ENCODE assay signal across 22 cellular contexts in genomic region chr1:229970714-229971113, GRCh38.
"Had no signal": no experiment of that assay in that cellular context is flagged by ENCODE, and none has a peak within 500 bp of the region (broad histone marks: within the 10 kb centered on the region; RNA-seq: fewer than 3 reads in every experiment).

No MANE protein-coding gene starts in this region.

- H3K4me3 Mint-ChIP-seq: activated B cell treated with CpG ODN at 0.5 μM for 24 hours; activated CD8-positive, alpha-beta memory T cell treated with anti-CD3 and anti-CD28 coated beads, Interleukin-2, amount 10 ng/mL, durations not matched to agents 7 days and 5 days; activated CD8-positive, alpha-beta T cell treated with anti-CD3 and anti-CD28 coated beads for 36 hours; activated naive CD4-positive, alpha-beta T cell treated with anti-CD3 and anti-CD28 coated beads for 36 hours; activated naive CD8-positive, alpha-beta T cell treated with anti-CD3 and anti-CD28 coated beads, Interleukin-2, amount 50 U/mL, for 24 hours; brain; naive B cell; T-helper 17 cell had no signal

- H3K4me3 ChIP-seq: lower lobe of right lung, smooth muscle cell, upper lobe of right lung had no signal

- ATAC-seq: activated CD8-positive, alpha-beta memory T cell treated with anti-CD3 and anti-CD28 coated beads, Interleukin-2, amount 10 ng/mL, durations not matched to agents 7 days and 5 days; activated CD8-positive, alpha-beta T cell treated with anti-CD3 and anti-CD28 coated beads for 36 hours; activated naive CD8-positive, alpha-beta T cell treated with anti-CD3 and anti-CD28 coated beads, Interleukin-2, amount 50 U/mL, for 24 hours; sciatic nerve; T-helper 17 cell had no signal

- H3K4me2 ChIP-seq: smooth muscle cell had no signal

- H3K4me1 ChIP-seq: lower lobe of right lung, upper lobe of right lung had no signal

- DNase-seq: activated B cell treated with CpG ODN at 0.5 μM for 24 hours; activated CD4-positive, alpha-beta T cell treated with anti-CD3 and anti-CD28 coated beads for 4 hours; activated CD8-positive, alpha-beta memory T cell treated with anti-CD3 and anti-CD28 coated beads, Interleukin-2, amount 10 ng/mL, durations not matched to agents 7 days and 5 days; activated CD8-positive, alpha-beta T cell treated with anti-CD3 and anti-CD28 coated beads for 36 hours; activated naive CD4-positive, alpha-beta T cell treated with anti-CD3 and anti-CD28 coated beads for 36 hours; activated naive CD8-positive, alpha-beta T cell treated with anti-CD3 and anti-CD28 coated beads, Interleukin-2, amount 50 U/mL, for 24 hours; anterior cingulate cortex; foreskin fibroblast; lower lobe of right lung; naive B cell; occipital lobe; stimulated activated CD4-positive, alpha-beta T cell treated with anti-CD3 and anti-CD28 coated beads, Interleukin-15, amount 100 ng/mL, for 24 hours; stimulated activated CD4-positive, alpha-beta T cell treated with anti-CD3 and anti-CD28 coated beads, Interleukin-4, amount 100 ng/mL, for 1 hour; stimulated activated naive CD4-positive, alpha-beta T cell treated with Interleukin-2 at 50 U/mL for 16 hours; SW 1271; T-helper 17 cell; upper lobe of right lung had no signal

- H3K27ac ChIP-seq: epithelial cell of prostate, lower lobe of right lung, upper lobe of right lung had no signal

- H3K27me3 ChIP-seq: upper lobe of right lung had no signal

- H3K36me3 ChIP-seq: lower lobe of right lung, upper lobe of right lung had no signal

- H3K9me3 ChIP-seq: lower lobe of right lung, upper lobe of right lung had no signal

- FAIRE-seq: kidney had no signal

- H3K27ac Mint-ChIP-seq: activated B cell treated with CpG ODN at 0.5 μM for 24 hours; activated CD8-positive, alpha-beta memory T cell treated with anti-CD3 and anti-CD28 coated beads, Interleukin-2, amount 10 ng/mL, durations not matched to agents 7 days and 5 days; activated CD8-positive, alpha-beta T cell treated with anti-CD3 and anti-CD28 coated beads for 36 hours; activated naive CD4-positive, alpha-beta T cell treated with anti-CD3 and anti-CD28 coated beads for 36 hours; activated naive CD8-positive, alpha-beta T cell treated with anti-CD3 and anti-CD28 coated beads, Interleukin-2, amount 50 U/mL, for 24 hours; brain; T-helper 17 cell had no signal

- H3K36me3 Mint-ChIP-seq: activated CD8-positive, alpha-beta memory T cell treated with anti-CD3 and anti-CD28 coated beads, Interleukin-2, amount 10 ng/mL, durations not matched to agents 7 days and 5 days; brain had no signal

- H3K4me1 Mint-ChIP-seq: activated B cell treated with CpG ODN at 0.5 μM for 24 hours; activated CD8-positive, alpha-beta memory T cell treated with anti-CD3 and anti-CD28 coated beads, Interleukin-2, amount 10 ng/mL, durations not matched to agents 7 days and 5 days; brain; naive B cell; T-helper 17 cell had no signal
